1 cellular context compared by ENCODE assay signal in the genomic region with DNA sequence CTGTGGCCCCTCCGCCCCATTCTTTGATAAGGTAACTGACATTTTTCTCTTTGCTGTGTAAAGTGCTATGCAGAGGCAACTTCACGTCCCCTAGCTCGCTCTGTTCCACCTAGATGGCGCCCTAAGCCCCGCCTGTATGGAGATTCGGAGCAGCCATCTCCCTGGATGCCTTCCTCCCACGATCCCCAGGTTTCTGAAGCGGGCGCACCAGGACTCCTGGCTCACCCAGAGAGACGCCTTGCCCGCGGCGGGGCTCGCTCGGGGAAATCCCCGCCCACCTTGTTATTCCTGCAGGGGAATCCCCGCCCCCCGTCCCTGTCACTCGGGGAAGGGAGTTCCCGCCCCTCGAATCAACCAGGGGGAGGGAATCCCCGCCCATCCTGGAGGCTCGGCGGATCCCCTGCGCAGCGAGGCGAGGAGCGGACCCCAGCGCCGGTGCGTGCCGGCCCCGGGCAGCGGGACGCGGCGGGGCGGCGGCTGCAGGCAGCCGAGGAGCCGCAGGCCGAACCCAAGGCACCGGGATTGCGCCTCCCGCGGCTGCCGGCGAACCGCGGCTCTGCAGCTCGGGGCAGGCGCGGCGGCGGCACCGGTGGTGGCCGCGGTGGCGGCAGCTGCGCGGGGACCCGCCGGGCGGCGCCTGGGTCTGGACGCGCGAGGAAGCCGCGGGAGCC.
A peak's percentile ranks its signal among the peaks of the same experiment; 100 is the strongest.
TF ChIP-seq lines count a peak whose summit lies in the region.

A gene (plus strand): TSS at position 384 of the 671 bp plus-strand sequence.

TF ChIP-seq in WTC11, 78 proteins besides CTCF, POLR2A, EP300 and RAD21 (continued from another document and continues in another):
- TF ChIP-seq, protein P1, sequence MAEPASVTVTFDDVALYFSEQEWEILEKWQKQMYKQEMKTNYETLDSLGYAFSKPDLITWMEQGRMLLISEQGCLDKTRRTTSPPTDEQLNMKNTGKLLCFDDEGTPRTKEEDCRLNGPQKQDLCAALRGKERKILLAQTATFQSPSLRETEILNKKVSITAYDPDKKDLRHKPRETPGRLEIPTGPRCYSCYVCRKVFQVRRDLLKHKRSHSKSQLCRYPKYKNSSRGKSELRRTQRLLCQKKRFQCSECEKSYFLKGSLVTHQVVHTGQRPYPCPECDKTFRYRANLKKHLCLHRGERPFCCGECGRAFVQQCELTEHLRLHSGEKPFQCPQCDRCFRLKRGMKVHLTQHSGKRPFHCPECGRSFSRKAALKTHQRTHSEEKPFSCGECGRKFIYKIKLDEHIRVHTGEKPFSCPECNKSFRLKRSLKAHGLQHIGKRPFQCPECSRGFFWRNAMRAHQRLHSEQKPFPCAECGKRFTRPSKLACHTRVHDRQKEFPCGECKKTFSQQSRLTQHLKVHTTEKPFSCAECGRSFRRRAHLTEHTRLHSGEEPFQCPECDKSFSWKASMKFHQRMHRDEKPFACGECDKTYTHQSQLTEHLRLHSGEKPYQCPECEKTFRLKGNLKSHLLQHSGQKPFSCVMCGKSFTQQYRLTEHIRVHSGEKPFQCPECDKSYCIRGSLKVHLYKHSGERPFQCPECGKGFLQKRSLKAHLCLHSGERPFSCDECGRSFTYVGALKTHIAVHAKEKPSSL (CRISPR knock-in tag; conservative IDR thresholded peaks at IDR 0.05), result no peak
- 0 out of 2 replicates have a peak, but pooled peaks have one; percentile 36 for TF ChIP-seq SP1 (CRISPR knock-in tag; conservative IDR thresholded peaks at IDR 0.05)
- TF ChIP-seq ZNF416 (CRISPR knock-in tag; IDR thresholded peaks at IDR 0.05), result no peak
- TF ChIP-seq FOXJ3 (CRISPR knock-in tag; IDR thresholded peaks at IDR 0.05; ENCODE audit: borderline replicate concordance), result no peak
- TF ChIP-seq, protein P2, sequence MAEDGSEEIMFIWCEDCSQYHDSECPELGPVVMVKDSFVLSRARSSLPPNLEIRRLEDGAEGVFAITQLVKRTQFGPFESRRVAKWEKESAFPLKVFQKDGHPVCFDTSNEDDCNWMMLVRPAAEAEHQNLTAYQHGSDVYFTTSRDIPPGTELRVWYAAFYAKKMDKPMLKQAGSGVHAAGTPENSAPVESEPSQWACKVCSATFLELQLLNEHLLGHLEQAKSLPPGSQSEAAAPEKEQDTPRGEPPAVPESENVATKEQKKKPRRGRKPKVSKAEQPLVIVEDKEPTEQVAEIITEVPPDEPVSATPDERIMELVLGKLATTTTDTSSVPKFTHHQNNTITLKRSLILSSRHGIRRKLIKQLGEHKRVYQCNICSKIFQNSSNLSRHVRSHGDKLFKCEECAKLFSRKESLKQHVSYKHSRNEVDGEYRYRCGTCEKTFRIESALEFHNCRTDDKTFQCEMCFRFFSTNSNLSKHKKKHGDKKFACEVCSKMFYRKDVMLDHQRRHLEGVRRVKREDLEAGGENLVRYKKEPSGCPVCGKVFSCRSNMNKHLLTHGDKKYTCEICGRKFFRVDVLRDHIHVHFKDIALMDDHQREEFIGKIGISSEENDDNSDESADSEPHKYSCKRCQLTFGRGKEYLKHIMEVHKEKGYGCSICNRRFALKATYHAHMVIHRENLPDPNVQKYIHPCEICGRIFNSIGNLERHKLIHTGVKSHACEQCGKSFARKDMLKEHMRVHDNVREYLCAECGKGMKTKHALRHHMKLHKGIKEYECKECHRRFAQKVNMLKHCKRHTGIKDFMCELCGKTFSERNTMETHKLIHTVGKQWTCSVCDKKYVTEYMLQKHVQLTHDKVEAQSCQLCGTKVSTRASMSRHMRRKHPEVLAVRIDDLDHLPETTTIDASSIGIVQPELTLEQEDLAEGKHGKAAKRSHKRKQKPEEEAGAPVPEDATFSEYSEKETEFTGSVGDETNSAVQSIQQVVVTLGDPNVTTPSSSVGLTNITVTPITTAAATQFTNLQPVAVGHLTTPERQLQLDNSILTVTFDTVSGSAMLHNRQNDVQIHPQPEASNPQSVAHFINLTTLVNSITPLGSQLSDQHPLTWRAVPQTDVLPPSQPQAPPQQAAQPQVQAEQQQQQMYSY (CRISPR knock-in tag; IDR thresholded peaks at IDR 0.05), result no peak
- no peak for TF ChIP-seq FOXP1 (CRISPR knock-in tag; IDR thresholded peaks at IDR 0.05; ENCODE audit: borderline replicate concordance)
- TF ChIP-seq, protein P3, sequence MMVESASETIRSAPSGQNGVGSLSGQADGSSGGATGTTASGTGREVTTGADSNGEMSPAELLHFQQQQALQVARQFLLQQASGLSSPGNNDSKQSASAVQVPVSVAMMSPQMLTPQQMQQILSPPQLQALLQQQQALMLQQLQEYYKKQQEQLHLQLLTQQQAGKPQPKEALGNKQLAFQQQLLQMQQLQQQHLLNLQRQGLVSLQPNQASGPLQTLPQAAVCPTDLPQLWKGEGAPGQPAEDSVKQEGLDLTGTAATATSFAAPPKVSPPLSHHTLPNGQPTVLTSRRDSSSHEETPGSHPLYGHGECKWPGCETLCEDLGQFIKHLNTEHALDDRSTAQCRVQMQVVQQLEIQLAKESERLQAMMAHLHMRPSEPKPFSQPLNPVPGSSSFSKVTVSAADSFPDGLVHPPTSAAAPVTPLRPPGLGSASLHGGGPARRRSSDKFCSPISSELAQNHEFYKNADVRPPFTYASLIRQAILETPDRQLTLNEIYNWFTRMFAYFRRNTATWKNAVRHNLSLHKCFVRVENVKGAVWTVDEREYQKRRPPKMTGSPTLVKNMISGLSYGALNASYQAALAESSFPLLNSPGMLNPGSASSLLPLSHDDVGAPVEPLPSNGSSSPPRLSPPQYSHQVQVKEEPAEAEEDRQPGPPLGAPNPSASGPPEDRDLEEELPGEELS (CRISPR knock-in tag; IDR thresholded peaks at IDR 0.05), result 0 out of 2 replicates have a peak, but pooled peaks have one; percentile 53
- no peak for TF ChIP-seq CBFB (CRISPR knock-in tag; IDR thresholded peaks at IDR 0.05; ENCODE audit: low read depth)
- TF ChIP-seq, protein P4, sequence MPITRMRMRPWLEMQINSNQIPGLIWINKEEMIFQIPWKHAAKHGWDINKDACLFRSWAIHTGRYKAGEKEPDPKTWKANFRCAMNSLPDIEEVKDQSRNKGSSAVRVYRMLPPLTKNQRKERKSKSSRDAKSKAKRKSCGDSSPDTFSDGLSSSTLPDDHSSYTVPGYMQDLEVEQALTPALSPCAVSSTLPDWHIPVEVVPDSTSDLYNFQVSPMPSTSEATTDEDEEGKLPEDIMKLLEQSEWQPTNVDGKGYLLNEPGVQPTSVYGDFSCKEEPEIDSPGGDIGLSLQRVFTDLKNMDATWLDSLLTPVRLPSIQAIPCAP (CRISPR knock-in tag; IDR thresholded peaks at IDR 0.05), result no peak
- no peak for TF ChIP-seq ZNF671 (CRISPR knock-in tag; IDR thresholded peaks at IDR 0.05)
- no peak for TF ChIP-seq GABPB1 (CRISPR knock-in tag; IDR thresholded peaks at IDR 0.05)
- TF ChIP-seq, protein P5, sequence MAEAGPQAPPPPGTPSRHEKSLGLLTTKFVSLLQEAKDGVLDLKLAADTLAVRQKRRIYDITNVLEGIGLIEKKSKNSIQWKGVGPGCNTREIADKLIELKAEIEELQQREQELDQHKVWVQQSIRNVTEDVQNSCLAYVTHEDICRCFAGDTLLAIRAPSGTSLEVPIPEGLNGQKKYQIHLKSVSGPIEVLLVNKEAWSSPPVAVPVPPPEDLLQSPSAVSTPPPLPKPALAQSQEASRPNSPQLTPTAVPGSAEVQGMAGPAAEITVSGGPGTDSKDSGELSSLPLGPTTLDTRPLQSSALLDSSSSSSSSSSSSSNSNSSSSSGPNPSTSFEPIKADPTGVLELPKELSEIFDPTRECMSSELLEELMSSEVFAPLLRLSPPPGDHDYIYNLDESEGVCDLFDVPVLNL (CRISPR knock-in tag; IDR thresholded peaks at IDR 0.05; ENCODE audit: borderline replicate concordance, low read depth), result no peak
- TF ChIP-seq JUN (CRISPR knock-in tag; IDR thresholded peaks at IDR 0.05), result no peak
- TF ChIP-seq RELA (CRISPR knock-in tag; IDR thresholded peaks at IDR 0.05; ENCODE audit: borderline replicate concordance), result no peak
- no peak for TF ChIP-seq ZNF138 (CRISPR knock-in tag; conservative IDR thresholded peaks at IDR 0.05)
- TF ChIP-seq MXD4 (CRISPR knock-in tag; IDR thresholded peaks at IDR 0.05; ENCODE audit: borderline replicate concordance), result no peak
- TF ChIP-seq, protein P6, sequence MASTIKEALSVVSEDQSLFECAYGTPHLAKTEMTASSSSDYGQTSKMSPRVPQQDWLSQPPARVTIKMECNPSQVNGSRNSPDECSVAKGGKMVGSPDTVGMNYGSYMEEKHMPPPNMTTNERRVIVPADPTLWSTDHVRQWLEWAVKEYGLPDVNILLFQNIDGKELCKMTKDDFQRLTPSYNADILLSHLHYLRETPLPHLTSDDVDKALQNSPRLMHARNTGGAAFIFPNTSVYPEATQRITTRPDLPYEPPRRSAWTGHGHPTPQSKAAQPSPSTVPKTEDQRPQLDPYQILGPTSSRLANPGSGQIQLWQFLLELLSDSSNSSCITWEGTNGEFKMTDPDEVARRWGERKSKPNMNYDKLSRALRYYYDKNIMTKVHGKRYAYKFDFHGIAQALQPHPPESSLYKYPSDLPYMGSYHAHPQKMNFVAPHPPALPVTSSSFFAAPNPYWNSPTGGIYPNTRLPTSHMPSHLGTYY (CRISPR knock-in tag; IDR thresholded peaks at IDR 0.05), result no peak
- no peak for TF ChIP-seq JAZF1 (CRISPR knock-in tag; IDR thresholded peaks at IDR 0.05)
- TF ChIP-seq, protein P7, sequence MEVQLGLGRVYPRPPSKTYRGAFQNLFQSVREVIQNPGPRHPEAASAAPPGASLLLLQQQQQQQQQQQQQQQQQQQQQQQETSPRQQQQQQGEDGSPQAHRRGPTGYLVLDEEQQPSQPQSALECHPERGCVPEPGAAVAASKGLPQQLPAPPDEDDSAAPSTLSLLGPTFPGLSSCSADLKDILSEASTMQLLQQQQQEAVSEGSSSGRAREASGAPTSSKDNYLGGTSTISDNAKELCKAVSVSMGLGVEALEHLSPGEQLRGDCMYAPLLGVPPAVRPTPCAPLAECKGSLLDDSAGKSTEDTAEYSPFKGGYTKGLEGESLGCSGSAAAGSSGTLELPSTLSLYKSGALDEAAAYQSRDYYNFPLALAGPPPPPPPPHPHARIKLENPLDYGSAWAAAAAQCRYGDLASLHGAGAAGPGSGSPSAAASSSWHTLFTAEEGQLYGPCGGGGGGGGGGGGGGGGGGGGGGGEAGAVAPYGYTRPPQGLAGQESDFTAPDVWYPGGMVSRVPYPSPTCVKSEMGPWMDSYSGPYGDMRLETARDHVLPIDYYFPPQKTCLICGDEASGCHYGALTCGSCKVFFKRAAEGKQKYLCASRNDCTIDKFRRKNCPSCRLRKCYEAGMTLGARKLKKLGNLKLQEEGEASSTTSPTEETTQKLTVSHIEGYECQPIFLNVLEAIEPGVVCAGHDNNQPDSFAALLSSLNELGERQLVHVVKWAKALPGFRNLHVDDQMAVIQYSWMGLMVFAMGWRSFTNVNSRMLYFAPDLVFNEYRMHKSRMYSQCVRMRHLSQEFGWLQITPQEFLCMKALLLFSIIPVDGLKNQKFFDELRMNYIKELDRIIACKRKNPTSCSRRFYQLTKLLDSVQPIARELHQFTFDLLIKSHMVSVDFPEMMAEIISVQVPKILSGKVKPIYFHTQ (CRISPR knock-in tag; IDR thresholded peaks at IDR 0.05), result no peak
- no peak for TF ChIP-seq ZNF396 (CRISPR knock-in tag; IDR thresholded peaks at IDR 0.05; ENCODE audit: borderline replicate concordance)
- TF ChIP-seq, protein P8, sequence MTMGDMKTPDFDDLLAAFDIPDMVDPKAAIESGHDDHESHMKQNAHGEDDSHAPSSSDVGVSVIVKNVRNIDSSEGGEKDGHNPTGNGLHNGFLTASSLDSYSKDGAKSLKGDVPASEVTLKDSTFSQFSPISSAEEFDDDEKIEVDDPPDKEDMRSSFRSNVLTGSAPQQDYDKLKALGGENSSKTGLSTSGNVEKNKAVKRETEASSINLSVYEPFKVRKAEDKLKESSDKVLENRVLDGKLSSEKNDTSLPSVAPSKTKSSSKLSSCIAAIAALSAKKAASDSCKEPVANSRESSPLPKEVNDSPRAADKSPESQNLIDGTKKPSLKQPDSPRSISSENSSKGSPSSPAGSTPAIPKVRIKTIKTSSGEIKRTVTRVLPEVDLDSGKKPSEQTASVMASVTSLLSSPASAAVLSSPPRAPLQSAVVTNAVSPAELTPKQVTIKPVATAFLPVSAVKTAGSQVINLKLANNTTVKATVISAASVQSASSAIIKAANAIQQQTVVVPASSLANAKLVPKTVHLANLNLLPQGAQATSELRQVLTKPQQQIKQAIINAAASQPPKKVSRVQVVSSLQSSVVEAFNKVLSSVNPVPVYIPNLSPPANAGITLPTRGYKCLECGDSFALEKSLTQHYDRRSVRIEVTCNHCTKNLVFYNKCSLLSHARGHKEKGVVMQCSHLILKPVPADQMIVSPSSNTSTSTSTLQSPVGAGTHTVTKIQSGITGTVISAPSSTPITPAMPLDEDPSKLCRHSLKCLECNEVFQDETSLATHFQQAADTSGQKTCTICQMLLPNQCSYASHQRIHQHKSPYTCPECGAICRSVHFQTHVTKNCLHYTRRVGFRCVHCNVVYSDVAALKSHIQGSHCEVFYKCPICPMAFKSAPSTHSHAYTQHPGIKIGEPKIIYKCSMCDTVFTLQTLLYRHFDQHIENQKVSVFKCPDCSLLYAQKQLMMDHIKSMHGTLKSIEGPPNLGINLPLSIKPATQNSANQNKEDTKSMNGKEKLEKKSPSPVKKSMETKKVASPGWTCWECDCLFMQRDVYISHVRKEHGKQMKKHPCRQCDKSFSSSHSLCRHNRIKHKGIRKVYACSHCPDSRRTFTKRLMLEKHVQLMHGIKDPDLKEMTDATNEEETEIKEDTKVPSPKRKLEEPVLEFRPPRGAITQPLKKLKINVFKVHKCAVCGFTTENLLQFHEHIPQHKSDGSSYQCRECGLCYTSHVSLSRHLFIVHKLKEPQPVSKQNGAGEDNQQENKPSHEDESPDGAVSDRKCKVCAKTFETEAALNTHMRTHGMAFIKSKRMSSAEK (CRISPR knock-in tag; IDR thresholded peaks at IDR 0.05; ENCODE audit: borderline replicate concordance), result no peak
- no peak for TF ChIP-seq SMAD3 (CRISPR knock-in tag; IDR thresholded peaks at IDR 0.05; ENCODE audit: borderline replicate concordance)
- TF ChIP-seq, protein P9, sequence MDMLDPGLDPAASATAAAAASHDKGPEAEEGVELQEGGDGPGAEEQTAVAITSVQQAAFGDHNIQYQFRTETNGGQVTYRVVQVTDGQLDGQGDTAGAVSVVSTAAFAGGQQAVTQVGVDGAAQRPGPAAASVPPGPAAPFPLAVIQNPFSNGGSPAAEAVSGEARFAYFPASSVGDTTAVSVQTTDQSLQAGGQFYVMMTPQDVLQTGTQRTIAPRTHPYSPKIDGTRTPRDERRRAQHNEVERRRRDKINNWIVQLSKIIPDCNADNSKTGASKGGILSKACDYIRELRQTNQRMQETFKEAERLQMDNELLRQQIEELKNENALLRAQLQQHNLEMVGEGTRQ (CRISPR knock-in tag; IDR thresholded peaks at IDR 0.05), result no peak
- TF ChIP-seq TEAD1 (CRISPR knock-in tag; IDR thresholded peaks at IDR 0.05), result no peak
- no peak for TF ChIP-seq NFATC4 (CRISPR knock-in tag; IDR thresholded peaks at IDR 0.05)
- no peak for TF ChIP-seq CREB1 (CRISPR knock-in tag; IDR thresholded peaks at IDR 0.05)
- peak; percentile 68; the same call in 1 of the 2 replicates for TF ChIP-seq TP53 (CRISPR knock-in tag; IDR thresholded peaks at IDR 0.05)
- TF ChIP-seq ZNF263 (CRISPR knock-in tag; IDR thresholded peaks at IDR 0.05; ENCODE audit: low read depth), result no peak
- no peak for TF ChIP-seq SOX15 (CRISPR knock-in tag; IDR thresholded peaks at IDR 0.05)
- no peak for TF ChIP-seq ATF1 (CRISPR knock-in tag; IDR thresholded peaks at IDR 0.05)
- no peak for TF ChIP-seq RORB (CRISPR knock-in tag; IDR thresholded peaks at IDR 0.05)
- TF ChIP-seq, protein P10, sequence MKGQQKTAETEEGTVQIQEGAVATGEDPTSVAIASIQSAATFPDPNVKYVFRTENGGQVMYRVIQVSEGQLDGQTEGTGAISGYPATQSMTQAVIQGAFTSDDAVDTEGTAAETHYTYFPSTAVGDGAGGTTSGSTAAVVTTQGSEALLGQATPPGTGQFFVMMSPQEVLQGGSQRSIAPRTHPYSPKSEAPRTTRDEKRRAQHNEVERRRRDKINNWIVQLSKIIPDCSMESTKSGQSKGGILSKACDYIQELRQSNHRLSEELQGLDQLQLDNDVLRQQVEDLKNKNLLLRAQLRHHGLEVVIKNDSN (CRISPR knock-in tag; IDR thresholded peaks at IDR 0.05), result no peak
